Comparison of ENCODE assay signal across 8 cellular contexts in genomic region chr19:16328824-16329482, GRCh38. TPM values are rescaled to one million over a fixed set of nuclear protein-coding genes. Genes with fewer than 3 reads are reported as not detected.
DNase-seq lines count a peak whose midpoint lies in the region; TF ChIP-seq lines count a peak whose summit lies in the region.

No MANE protein-coding gene starts in this region.

- in situ Hi-C loops in brain microvascular endothelial cell (cut with HindIII; ENCODE audit: low pct_ligation_motif_present, low sequenced_read_pairs), result no loop called here

- H3K27ac ChIP-seq in brain microvascular endothelial cell (no peak overlapping the region), neutrophil (peak overlapping the region; percentile 98)

- H3K9me3 ChIP-seq in neutrophil, result no peaks in the 10 kb centered on the region
- H3K9me3 ChIP-seq in BE2C, result no peaks in the 10 kb centered on the region; the same call in 1 of the 2 replicates

- no peaks in the 10 kb centered on the region for H3K27me3 ChIP-seq in brain microvascular endothelial cell (replicated peaks)
- no peaks in the 10 kb centered on the region for H3K27me3 ChIP-seq in neutrophil
- H3K27me3 ChIP-seq in BE2C, result peaks cover 31% of the 10 kb centered on the region

- H3K36me3 ChIP-seq in brain microvascular endothelial cell (replicated peaks), result peaks cover 41% of the 10 kb centered on the region
- peaks cover 35% of the 10 kb centered on the region for H3K36me3 ChIP-seq in neutrophil
- no peaks in the 10 kb centered on the region for H3K36me3 ChIP-seq in BE2C

- H3K4me1 ChIP-seq in neutrophil (ENCODE audit: control insufficient read depth in 1 of 2, insufficient read depth in 1 of 2, low read depth in 1 of 2, low read length in 1 of 2) (peaks cover 48 to 64% of the 10 kb centered on the region in 2 experiments), BE2C (no peaks in the 10 kb centered on the region)

- TF ChIP-seq CTCF in brain microvascular endothelial cell (IDR thresholded peaks at IDR 0.05; ENCODE audit: low read depth, low read length, missing control alignments), result peak; percentile 41
- TF ChIP-seq CTCF in neutrophil (IDR thresholded peaks at IDR 0.05), result peak; percentile 47
- TF ChIP-seq CTCF in BE2C (IDR thresholded peaks at IDR 0.05; ENCODE audit: low read depth, low read length), result no peak

- DNase-seq in EL, result peak; percentile 36
- no peak for DNase-seq in brain microvascular endothelial cell
- DNase-seq in NCI-H1694 treated with DMSO at 0.1 percent for 48 hours (lab: John Stamatoyannopoulos, UW), result no peak
- DNase-seq in NCI-H345 (lab: John Stamatoyannopoulos, UW), result no peak
- no peak for DNase-seq in NCI-H774 (lab: John Stamatoyannopoulos, UW)
- no peak for DNase-seq in BE2C

- no peak overlapping the region for H3K4me3 ChIP-seq in brain microvascular endothelial cell (ENCODE audit: low read depth, low read length)
- peak overlapping the region; percentile 94 to 100 for H3K4me3 ChIP-seq in neutrophil (ENCODE audit: low read depth in 1 of 2, low read length in 1 of 2)
- H3K4me3 ChIP-seq in BE2C (ENCODE audit: low read depth, low read length), result no peak overlapping the region

TF ChIP-seq in PFSK-1, 5 proteins besides CTCF, POLR2A, EP300 and RAD21:
- TF ChIP-seq POLR2AphosphoS5 (IDR thresholded peaks at IDR 0.05; ENCODE audit: low read depth, low read length) (peak; percentile 33; the same call in 1 of the 2 replicates), FOXP2 (optimal IDR thresholded peaks at IDR 0.05; ENCODE audit: borderline replicate concordance, extremely low read depth, extremely low read length, insufficient read depth) (no peak)

RNA-seq across cellular contexts. Expression of gene KLF2, which starts 4.3 kb away (rescaled TPM):
- polyA plus RNA-seq in PFSK-1 (2012; ENCODE audit: insufficient read length, low read depth), result 41.4 TPM
- polyA plus RNA-seq in BE2C (2012; ENCODE audit: insufficient read depth, insufficient read length, low read depth), result 11.1 TPM

Comparison
In these comparisons a context has a peak if more than half of its experiments do, and no peak if none do; other contexts are left out.
1. H3K4me3 ChIP-seq: peak in neutrophil (2 of 2); none in brain microvascular endothelial cell (single experiment) and BE2C (single experiment).